In the genomic region with DNA sequence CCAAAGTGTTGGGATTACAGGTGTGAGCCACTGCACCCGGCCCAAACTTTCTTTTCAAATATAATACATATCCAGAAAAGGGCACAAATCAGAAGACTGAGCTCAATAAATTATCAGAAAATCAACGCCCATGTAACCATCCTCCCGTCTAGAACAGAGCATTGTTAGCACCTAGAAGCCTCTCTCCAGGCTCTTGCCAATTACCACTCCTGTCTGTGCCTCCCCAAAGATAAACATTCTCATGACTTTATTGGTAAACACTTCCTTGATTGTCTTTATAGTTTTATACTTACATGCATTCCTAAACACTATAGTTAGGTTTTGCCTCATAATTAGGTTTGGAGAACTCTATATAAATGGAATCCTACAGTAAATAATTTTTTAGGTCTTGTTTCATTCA, we compare ENCODE assay signal across 11 cellular contexts. TPM values are rescaled to one million over a fixed set of nuclear protein-coding genes. Genes with fewer than 3 reads are reported as not detected.
"Had no signal": no experiment of that assay in that cellular context is flagged by ENCODE, and none has a peak within 500 bp of the region (broad histone marks: within the 10 kb centered on the region; RNA-seq: fewer than 3 reads in every experiment).

No MANE protein-coding gene starts in this region.

- H3K9me3 ChIP-seq: HAP-1 had no signal

- ATAC-seq: HCT116, HepG2 had no signal

- H3K4me1 ChIP-seq: HAP-1 had no signal

- H3K27ac ChIP-seq: GM23248, HL-60 had no signal

- H3K9me3 Mint-ChIP-seq: IgD-negative memory B cell had no signal

- H3K36me3 ChIP-seq: HAP-1 had no signal

- H3K36me3 Mint-ChIP-seq: IgD-negative memory B cell had no signal

- H3K27ac Mint-ChIP-seq: HFFc6, IgD-negative memory B cell had no signal

- FAIRE-seq: HepG2 had no signal

- H3K27me3 Mint-ChIP-seq: IgD-negative memory B cell had no signal

- H3K4me3 ChIP-seq: GM23248, HAP-1 had no signal

- DNase-seq: GM23248, GOT3, H7, HFFc6 had no signal

- H3K4me3 Mint-ChIP-seq: HFFc6, IgD-negative memory B cell had no signal

RNA-seq across cellular contexts. Expression of a gene that starts 58.5 kb away (rescaled TPM):
- total RNA-seq: GM23248, H4, HFFc6, HT1080 had no signal
- polyA plus RNA-seq: GM23248, IgD-negative memory B cell had no signal
